21 cellular contexts compared by ENCODE assay signal in the genomic region with DNA sequence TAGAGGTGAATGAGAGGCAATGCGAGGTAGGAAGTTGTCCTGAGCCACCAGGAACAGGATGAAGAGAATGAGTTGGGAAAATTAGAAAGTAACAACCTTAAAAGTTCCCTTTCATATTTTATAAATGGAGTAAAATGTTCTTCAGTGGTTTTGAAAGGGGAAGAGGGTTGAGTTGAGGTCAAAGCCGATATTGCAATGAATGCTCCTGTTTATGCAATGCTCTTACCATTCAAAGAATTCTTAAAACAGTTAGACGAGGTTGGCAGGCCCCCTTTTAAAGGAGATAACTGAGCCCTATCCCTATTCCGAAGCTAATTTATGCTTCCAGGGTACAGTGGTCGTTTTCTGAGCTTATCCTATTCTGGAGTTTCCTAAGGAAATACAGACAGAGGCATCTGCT.
DNase-seq lines count a peak whose midpoint lies in the region; ATAC-seq, FAIRE-seq and TF ChIP-seq lines count a peak whose summit lies in the region.
"Had no signal": no experiment of that assay in that cellular context is flagged by ENCODE, and none has a peak within 500 bp of the region (broad histone marks: within the 10 kb centered on the region; RNA-seq: fewer than 3 reads in every experiment).

No MANE protein-coding gene starts in this region.

- H3K27me3 ChIP-seq in upper lobe of right lung, result no peaks in the 10 kb centered on the region
- H3K27me3 ChIP-seq: SJCRH30 had no signal

- no peak overlapping the region for H3K27ac ChIP-seq in upper lobe of right lung
- H3K27ac ChIP-seq: C4-2B, HL-60, PC-9, RWPE1, SJCRH30 had no signal

- H3K27ac Mint-ChIP-seq in HFFc6, result peak overlapping the region; percentile 45; the same call in 1 of the 2 replicates
- H3K27ac Mint-ChIP-seq: T-helper 17 cell had no signal

- H3K36me3 ChIP-seq in upper lobe of right lung, result no peaks in the 10 kb centered on the region
- H3K36me3 ChIP-seq: SJCRH30 had no signal

- peak; percentile 19 for ATAC-seq in upper lobe of right lung
- ATAC-seq: HCT116, T-helper 17 cell had no signal

- no peaks in the 10 kb centered on the region for H3K27me3 Mint-ChIP-seq in HFFc6 (ENCODE audit: insufficient read depth)
- H3K27me3 Mint-ChIP-seq: T-helper 17 cell had no signal

- H3K4me3 ChIP-seq in NB4 (ENCODE audit: low read depth, low read length) (no peak overlapping the region), fibroblast of mammary gland (ENCODE audit: control insufficient read depth, low read depth, low read length) (no peak overlapping the region), upper lobe of right lung (no peak overlapping the region)
- H3K4me3 ChIP-seq: PC-9, SJCRH30 had no signal

- H3K9me3 Mint-ChIP-seq in HFFc6, result no peaks in the 10 kb centered on the region

- no peak for TF ChIP-seq CTCF in HFFc6 (IDR thresholded peaks at IDR 0.05)
- TF ChIP-seq CTCF in NB4 (IDR thresholded peaks at IDR 0.05; ENCODE audit: low read depth, low read length), result no peak
- TF ChIP-seq CTCF in fibroblast of mammary gland (conservative IDR thresholded peaks at IDR 0.05; ENCODE audit: control insufficient read depth, insufficient read depth, low read depth, low read length), result no peak
- no peak for TF ChIP-seq CTCF in upper lobe of right lung (IDR thresholded peaks at IDR 0.05)

- no peak for FAIRE-seq in GM19239 (lab: Jason Lieb, UNC)

- no peaks in the 10 kb centered on the region for H3K36me3 Mint-ChIP-seq in HFFc6 (ENCODE audit: low read depth)

- H3K4me3 Mint-ChIP-seq in HFFc6, result no peak overlapping the region
- H3K4me3 Mint-ChIP-seq: T-helper 17 cell had no signal

- no peaks in the 10 kb centered on the region for H3K4me1 ChIP-seq in upper lobe of right lung
- H3K4me1 ChIP-seq: SJCRH30 had no signal

- no peaks in the 10 kb centered on the region for H3K9me3 ChIP-seq in upper lobe of right lung
- H3K9me3 ChIP-seq: SJCRH30 had no signal

- intact Hi-C loops in upper lobe of right lung (cut with DNase I), result no loop called here

- DNase-seq in HFFc6 (no peak), NB4 (ENCODE audit: low read depth) (peak; percentile 16), fibroblast of mammary gland (ENCODE audit: low read depth) (peak; percentile 27), upper lobe of right lung (no peak), GM19239 (ENCODE audit: insufficient read length, low spot score) (no peak), NCI-H82 treated with DMSO at 0.1 percent for 48 hours (lab: John Stamatoyannopoulos, UW; ENCODE audit: unreplicated experiment) (no peak), DMS53 treated with DMSO at 0.1 percent for 48 hours (lab: John Stamatoyannopoulos, UW; ENCODE audit: unreplicated experiment) (no peak)
- DNase-seq: ACHN, COR-L47, GDM1, GOT3, NCI-H1694 treated with DMSO at 0.1 percent for 48 hours, NCI-H510A, NCI-H774, PC-9, SJCRH30, T-helper 17 cell had no signal

- H3K4me1 Mint-ChIP-seq in HFFc6 (ENCODE audit: low read depth), result peaks cover 11% of the 10 kb centered on the region
- H3K4me1 Mint-ChIP-seq: T-helper 17 cell had no signal

- TF ChIP-seq POLR2A in NB4 (IDR thresholded peaks at IDR 0.05; ENCODE audit: extremely low read depth, insufficient read length), result no peak

Comparison
In these comparisons a context has a peak if more than half of its experiments do, and no peak if none do; other contexts are left out.
1. DNase-seq: peak in NB4 (single experiment) and fibroblast of mammary gland (single experiment); none in HFFc6 (single experiment), upper lobe of right lung (single experiment), GM19239 (single experiment), NCI-H82 treated with DMSO at 0.1 percent for 48 hours (single experiment) and DMS53 treated with DMSO at 0.1 percent for 48 hours (single experiment).